ENCODE assay signal across 23 cellular contexts in the genomic region with DNA sequence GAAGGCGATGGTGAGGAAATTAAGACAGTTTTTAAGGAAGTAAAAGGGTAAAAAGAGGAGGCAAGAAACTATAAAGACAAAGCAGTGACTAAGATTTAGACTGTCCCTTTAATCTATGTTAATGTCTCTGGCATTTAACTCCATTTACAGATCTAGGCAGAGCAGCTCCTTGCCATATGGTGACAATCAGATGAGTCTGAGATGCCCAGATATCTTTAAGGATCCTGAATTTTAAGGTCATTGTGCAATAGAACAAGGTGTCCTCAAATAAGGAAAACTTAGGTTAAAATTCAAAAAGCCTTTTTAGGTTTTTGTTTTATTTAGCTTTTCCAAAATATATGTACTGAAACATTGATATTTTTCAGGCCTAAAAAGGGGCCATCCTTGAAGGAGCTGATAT. TPM values are rescaled to one million over a fixed set of nuclear protein-coding genes. Genes with fewer than 3 reads are reported as not detected.
DNase-seq lines count a peak whose midpoint lies in the region; ATAC-seq lines count a peak whose summit lies in the region.
"Had no signal": no experiment of that assay in that cellular context is flagged by ENCODE, and none has a peak within 500 bp of the region (broad histone marks: within the 10 kb centered on the region; RNA-seq: fewer than 3 reads in every experiment).

No MANE protein-coding gene starts in this region.

- peak overlapping the region; percentile 61 for H3K27ac Mint-ChIP-seq in stimulated activated naive CD8-positive, alpha-beta T cell treated with anti-CD3 and anti-CD28 coated beads, Interleukin-15, Interleukin-2, amounts not matched to agents 100 ng/mL and 50 ng/mL, for 24 hours
- no peak overlapping the region for H3K27ac Mint-ChIP-seq in stimulated activated naive CD8-positive, alpha-beta T cell treated with anti-CD3 and anti-CD28 coated beads, Interleukin-15, amount 100 ng/mL, for 72 hours
- H3K27ac Mint-ChIP-seq in activated CD4-positive, alpha-beta memory T cell treated with anti-CD3 and anti-CD28 coated beads for 36 hours: peak overlapping the region; percentile 64

- ATAC-seq in stimulated activated naive CD8-positive, alpha-beta T cell treated with anti-CD3 and anti-CD28 coated beads, Interleukin-15, amount 100 ng/mL, for 72 hours: no peak
- ATAC-seq in GM18517 (IDR thresholded peaks at IDR 0.05; ENCODE audit: unreplicated experiment): no peak
- ATAC-seq: left ventricle myocardium superior; stimulated activated naive CD8-positive, alpha-beta T cell treated with anti-CD3 and anti-CD28 coated beads, Interleukin-15, Interleukin-2, amounts not matched to agents 100 U/mL and 50 U/mL, for 24 hours had no signal

- H3K4me3 Mint-ChIP-seq in stimulated activated naive CD8-positive, alpha-beta T cell treated with anti-CD3 and anti-CD28 coated beads, Interleukin-15, Interleukin-2, amounts not matched to agents 100 ng/mL and 50 ng/mL, for 24 hours: no peak overlapping the region
- H3K4me3 Mint-ChIP-seq in stimulated activated naive CD8-positive, alpha-beta T cell treated with anti-CD3 and anti-CD28 coated beads, Interleukin-15, amount 100 ng/mL, for 72 hours: no peak overlapping the region
- no peak overlapping the region for H3K4me3 Mint-ChIP-seq in activated CD4-positive, alpha-beta memory T cell treated with anti-CD3 and anti-CD28 coated beads for 36 hours

- H3K36me3 Mint-ChIP-seq in stimulated activated naive CD8-positive, alpha-beta T cell treated with anti-CD3 and anti-CD28 coated beads, Interleukin-15, Interleukin-2, amounts not matched to agents 100 ng/mL and 50 ng/mL, for 24 hours (ENCODE audit: low read depth): peaks cover 34% of the 10 kb centered on the region
- H3K36me3 Mint-ChIP-seq in activated CD4-positive, alpha-beta memory T cell treated with anti-CD3 and anti-CD28 coated beads for 36 hours: peaks cover 52% of the 10 kb centered on the region

- intact Hi-C loops in activated CD4-positive, alpha-beta memory T cell treated with anti-CD3 and anti-CD28 coated beads for 36 hours (cut with micrococcal nuclease): loop anchor here (2.0 kb wide), 1 partner anchor 16 kb away; no protein-coding TSS in a partner anchor
- intact Hi-C loops in posterior vena cava (cut with DNase I): no loop called here

- POLR2A ChIA-PET in activated CD4-positive, alpha-beta memory T cell treated with anti-CD3 and anti-CD28 coated beads for 36 hours (lab: Charles Lee): no interaction called here

- no peaks in the 10 kb centered on the region for H3K27me3 Mint-ChIP-seq in stimulated activated naive CD8-positive, alpha-beta T cell treated with anti-CD3 and anti-CD28 coated beads, Interleukin-15, Interleukin-2, amounts not matched to agents 100 ng/mL and 50 ng/mL, for 24 hours
- H3K27me3 Mint-ChIP-seq in stimulated activated naive CD8-positive, alpha-beta T cell treated with anti-CD3 and anti-CD28 coated beads, Interleukin-15, amount 100 ng/mL, for 72 hours: no peaks in the 10 kb centered on the region
- no peaks in the 10 kb centered on the region for H3K27me3 Mint-ChIP-seq in activated CD4-positive, alpha-beta memory T cell treated with anti-CD3 and anti-CD28 coated beads for 36 hours

- CTCF ChIA-PET in activated CD4-positive, alpha-beta memory T cell treated with anti-CD3 and anti-CD28 coated beads for 36 hours (lab: Charles Lee): interaction anchor here (0.9 to 2.1 kb wide), 3 partner anchors 23 to 150 kb away, joined by 3 to 7 read pairs (median 5); no protein-coding TSS in a partner anchor

- H3K4me1 Mint-ChIP-seq in stimulated activated naive CD8-positive, alpha-beta T cell treated with anti-CD3 and anti-CD28 coated beads, Interleukin-15, Interleukin-2, amounts not matched to agents 100 ng/mL and 50 ng/mL, for 24 hours (ENCODE audit: low read depth): peaks cover 96% of the 10 kb centered on the region
- peaks cover 91% of the 10 kb centered on the region for H3K4me1 Mint-ChIP-seq in stimulated activated naive CD8-positive, alpha-beta T cell treated with anti-CD3 and anti-CD28 coated beads, Interleukin-15, amount 100 ng/mL, for 72 hours
- peaks cover 92% of the 10 kb centered on the region for H3K4me1 Mint-ChIP-seq in activated CD4-positive, alpha-beta memory T cell treated with anti-CD3 and anti-CD28 coated beads for 36 hours (ENCODE audit: low read depth)

- no peak for DNase-seq in stimulated activated naive CD8-positive, alpha-beta T cell treated with anti-CD3 and anti-CD28 coated beads, Interleukin-15, amount 100 ng/mL, for 72 hours
- DNase-seq in activated CD4-positive, alpha-beta memory T cell treated with anti-CD3 and anti-CD28 coated beads for 36 hours: no peak
- peak; percentile 54 for DNase-seq in cerebellar cortex (ENCODE audit: low spot score)
- DNase-seq in NCI-H524 treated with DMSO at 0.1 percent for 48 hours (lab: John Stamatoyannopoulos, UW): no peak
- no peak for DNase-seq in posterior vena cava (ENCODE audit: low spot score)
- DNase-seq: activated CD4-positive, CD25-positive, alpha-beta regulatory T cell; activated CD8-positive, alpha-beta memory T cell treated with anti-CD3 and anti-CD28 coated beads, Interleukin-2, amount 50 U/mL, for 4 hours; adrenal gland; dermis blood vessel endothelial cell; DMS79 treated with DMSO at 0.1 percent for 48 hours; Karpas-422; left ventricle myocardium superior; mucosa of descending colon; NCI-H1092; NCI-H2029 treated with DMSO at 0.1 percent for 48 hours; NCI-H446 treated with DMSO at 0.1 percent for 48 hours; NK-92 treated with Interleukin-12 subunit alpha and Interleukin-12 subunit beta, amount 100 ng/mL, for 24 hours; Peyer's patch; stimulated activated naive CD8-positive, alpha-beta T cell treated with anti-CD3 and anti-CD28 coated beads, Interleukin-15, Interleukin-2, amounts not matched to agents 100 U/mL and 50 U/mL, for 24 hours; transverse colon had no signal

- H3K9me3 Mint-ChIP-seq in stimulated activated naive CD8-positive, alpha-beta T cell treated with anti-CD3 and anti-CD28 coated beads, Interleukin-15, Interleukin-2, amounts not matched to agents 100 ng/mL and 50 ng/mL, for 24 hours: no peaks in the 10 kb centered on the region
- no peaks in the 10 kb centered on the region for H3K9me3 Mint-ChIP-seq in stimulated activated naive CD8-positive, alpha-beta T cell treated with anti-CD3 and anti-CD28 coated beads, Interleukin-15, amount 100 ng/mL, for 72 hours
- H3K9me3 Mint-ChIP-seq in activated CD4-positive, alpha-beta memory T cell treated with anti-CD3 and anti-CD28 coated beads for 36 hours: no peaks in the 10 kb centered on the region

RNA-seq across cellular contexts. Expression of gene RASGRP1, which starts 24.1 kb away (rescaled TPM):
- 100 to 1,000 TPM; 167 to 174 TPM for total RNA-seq in activated CD4-positive, alpha-beta memory T cell treated with anti-CD3 and anti-CD28 coated beads for 36 hours
- under 1 TPM; 0.60 to 0.67 TPM for total RNA-seq in posterior vena cava
- total RNA-seq: SJSA1 had no signal

Comparison
In these comparisons a context has a peak if more than half of its experiments do, and no peak if none do; other contexts are left out.
1. H3K27ac Mint-ChIP-seq: peak in stimulated activated naive CD8-positive, alpha-beta T cell treated with anti-CD3 and anti-CD28 coated beads, Interleukin-15, Interleukin-2, amounts not matched to agents 100 ng/mL and 50 ng/mL, for 24 hours (single experiment) and activated CD4-positive, alpha-beta memory T cell treated with anti-CD3 and anti-CD28 coated beads for 36 hours (single experiment); none in stimulated activated naive CD8-positive, alpha-beta T cell treated with anti-CD3 and anti-CD28 coated beads, Interleukin-15, amount 100 ng/mL, for 72 hours (0 of 2).
2. RNA of gene RASGRP1, which starts 24.1 kb away (total RNA-seq): 167 to 174 TPM in activated CD4-positive, alpha-beta memory T cell treated with anti-CD3 and anti-CD28 coated beads for 36 hours; 0.60 to 0.67 TPM in posterior vena cava; every median in the first group is over 100 times any median in the second.